Comparison of ENCODE assay signal across 8 cellular contexts in genomic region chr19:38975214-38975860, GRCh38. TPM values are rescaled to one million over a fixed set of nuclear protein-coding genes. Genes with fewer than 3 reads are reported as not detected.
DNase-seq lines count a peak whose midpoint lies in the region; ATAC-seq, FAIRE-seq and TF ChIP-seq lines count a peak whose summit lies in the region.

FBXO17 (minus strand) TSS chr19:38975742; CDS start chr19:38950319, 25,423 bp downstream.

- H3K14ac ChIP-seq in IMR-90 (replicated peaks; ENCODE audit: low read depth, low read length) = peak within 1 kb of the TSS; percentile 75

- H3K27me3 ChIP-seq in IMR-90 (ENCODE audit: control insufficient read depth, insufficient read depth, low read length) (no peaks in the 10 kb centered on the region), bronchial epithelial cell (ENCODE audit: control insufficient read depth, insufficient read depth, low read length) (no peaks in the 10 kb centered on the region)

- peak within 1 kb of the TSS; percentile 30; the same call in 1 of the 2 replicates for H3K18ac ChIP-seq in IMR-90 (ENCODE audit: low read depth, low read length)

- H3K9me3 Mint-ChIP-seq in activated CD4-positive, alpha-beta memory T cell treated with anti-CD3 and anti-CD28 coated beads, Interleukin-2, amount 10 ng/mL, durations not matched to agents 7 days and 5 days = peaks cover 4% of the 10 kb centered on the region

- peak within 1 kb of the TSS; percentile 83 for H3K27ac ChIP-seq in IMR-90 (ENCODE audit: insufficient read depth, low read length)

- H2BK5ac ChIP-seq in IMR-90 (ENCODE audit: low read depth, low read length, poor library complexity, severe bottlenecking) = peak within 1 kb of the TSS; percentile 43

- intact Hi-C loops in IMR-90 (cut with micrococcal nuclease) = no loop called here

- H3K27ac Mint-ChIP-seq in activated CD4-positive, alpha-beta memory T cell treated with anti-CD3 and anti-CD28 coated beads, Interleukin-2, amount 10 ng/mL, durations not matched to agents 7 days and 5 days = no peak within 1 kb of the TSS

- peaks cover 9 to 22% of the 10 kb centered on the region in 2 experiments; a peak in 3 of 4 replicates for H3K79me1 ChIP-seq in IMR-90 (ENCODE audit: low read depth in 1 of 2, low read length in 2 of 2)

- H3K4me1 Mint-ChIP-seq in activated CD4-positive, alpha-beta memory T cell treated with anti-CD3 and anti-CD28 coated beads, Interleukin-2, amount 10 ng/mL, durations not matched to agents 7 days and 5 days = peaks cover 29% of the 10 kb centered on the region

- H3K36me3 Mint-ChIP-seq in activated CD4-positive, alpha-beta memory T cell treated with anti-CD3 and anti-CD28 coated beads, Interleukin-2, amount 10 ng/mL, durations not matched to agents 7 days and 5 days (ENCODE audit: low read depth) = peaks cover 3% of the 10 kb centered on the region

- H2BK15ac ChIP-seq in IMR-90 (ENCODE audit: low read depth, low read length) = no peak within 1 kb of the TSS

- H3K4me2 ChIP-seq in IMR-90 (ENCODE audit: low read depth, low read length) = peak within 1 kb of the TSS; percentile 77

- peak within 1 kb of the TSS; percentile 93 for H2AK9ac ChIP-seq in IMR-90 (replicated peaks; ENCODE audit: low read depth, low read length, poor library complexity)

- H3K23ac ChIP-seq in IMR-90 (ENCODE audit: low read depth, low read length) = peak within 1 kb of the TSS; percentile 75

- no peak for FAIRE-seq in bronchial epithelial cell (lab: Jason Lieb, UNC)

- H2AFZ ChIP-seq in IMR-90 (replicated peaks; ENCODE audit: low read length, poor library complexity) = peak within 1 kb of the TSS; percentile 97

- no peaks in the 10 kb centered on the region for H3K36me3 ChIP-seq in IMR-90 (ENCODE audit: control insufficient read depth, insufficient read depth, low read length)
- no peaks in the 10 kb centered on the region for H3K36me3 ChIP-seq in bronchial epithelial cell (ENCODE audit: control insufficient read depth, insufficient read depth, low read length)

- no peak within 1 kb of the TSS for H3K4me3 Mint-ChIP-seq in activated CD4-positive, alpha-beta memory T cell treated with anti-CD3 and anti-CD28 coated beads, Interleukin-2, amount 10 ng/mL, durations not matched to agents 7 days and 5 days

- H3K56ac ChIP-seq in IMR-90 (ENCODE audit: extremely low read depth, insufficient read depth, low read length) = peak within 1 kb of the TSS; percentile 58

- TF ChIP-seq CTCF in IMR-90 (conservative IDR thresholded peaks at IDR 0.05; ENCODE audit: low read depth, low read length) (no peak), bronchial epithelial cell (IDR thresholded peaks at IDR 0.05; ENCODE audit: insufficient read depth, low read length, severe bottlenecking) (no peak), retinal pigment epithelial cell (conservative IDR thresholded peaks at IDR 0.05; ENCODE audit: low read depth, low read length) (no peak)

- H2BK120ac ChIP-seq in IMR-90 (ENCODE audit: low read depth, low read length) = peak within 1 kb of the TSS; percentile 51

- CTCF ChIA-PET in IMR-90 (lab: Yijun Ruan, JAX) = no interaction called here
- CTCF ChIA-PET in activated CD4-positive, alpha-beta memory T cell treated with anti-CD3 and anti-CD28 coated beads, Interleukin-2, amount 10 ng/mL, durations not matched to agents 7 days and 5 days (lab: Charles Lee) = no interaction called here

- H4K8ac ChIP-seq in IMR-90 (ENCODE audit: low read depth in 2 of 2, low read length in 2 of 2) = peak within 1 kb of the TSS; percentile 55 to 93

- H4K20me1 ChIP-seq in IMR-90 (ENCODE audit: insufficient read depth, low read length) = peaks cover 4% of the 10 kb centered on the region; the same call in 1 of the 2 replicates

- peak within 1 kb of the TSS; percentile 56 for H3K4me3 ChIP-seq in IMR-90 (ENCODE audit: insufficient read depth, low read depth, low read length)
- H3K4me3 ChIP-seq in bronchial epithelial cell (ENCODE audit: low read depth, low read length) = peak within 1 kb of the TSS; percentile 64
- H3K4me3 ChIP-seq in iPS-18c (ENCODE audit: insufficient read depth, low read depth, low read length) = peak within 1 kb of the TSS; percentile 87
- peak within 1 kb of the TSS; percentile 63 for H3K4me3 ChIP-seq in retinal pigment epithelial cell (ENCODE audit: low read length)

- 2% methylated on average over 17 of the region's 63 CpGs; no CpG with 5 or more reads in 1 of the 2 experiments for WGBS in IMR-90 (ENCODE audit: extremely low coverage in 2 of 2, insufficient read length in 1 of 2), 2 experiments

- H3K27me3 Mint-ChIP-seq in activated CD4-positive, alpha-beta memory T cell treated with anti-CD3 and anti-CD28 coated beads, Interleukin-2, amount 10 ng/mL, durations not matched to agents 7 days and 5 days = peaks cover 26% of the 10 kb centered on the region

- TSS peak; percentile 54 for BruUV-seq in IMR-90 (replicated peaks; lab: Mats Ljungman, UMichigan)

- H3K9ac ChIP-seq in IMR-90 (ENCODE audit: low read depth, low read length) = peak within 1 kb of the TSS; percentile 52

- dilution Hi-C loops in IMR-90 (cut with HindIII; ENCODE audit: low sequenced_read_pairs, unreplicated experiment) = no loop called here

- no peak within 1 kb of the TSS for H2BK20ac ChIP-seq in IMR-90 (ENCODE audit: low read depth, low read length)

- ATAC-seq in IMR-90 (ENCODE audit: low read depth) = peak; percentile 90

- POLR2A ChIA-PET in IMR-90 (lab: Charles Lee; ENCODE audit: unreplicated experiment) = no interaction called here
- POLR2A ChIA-PET in activated CD4-positive, alpha-beta memory T cell treated with anti-CD3 and anti-CD28 coated beads, Interleukin-2, amount 10 ng/mL, durations not matched to agents 7 days and 5 days (lab: Charles Lee) = no interaction called here

- peak within 1 kb of the TSS; percentile 84 for H4K5ac ChIP-seq in IMR-90 (ENCODE audit: low read depth, low read length)

- no peak; the same call in 1 of the 2 replicates for TF ChIP-seq POLR2A in IMR-90 (IDR thresholded peaks at IDR 0.05; ENCODE audit: low read depth, low read length)

- H3K9me1 ChIP-seq in IMR-90 (ENCODE audit: insufficient read depth, low read length) = 0 out of 2 replicates have a peak, but pooled peaks cover 1% of the 10 kb centered on the region

- peak within 1 kb of the TSS; percentile 87 for H3K4ac ChIP-seq in IMR-90 (ENCODE audit: low read depth, low read length)

- peak within 1 kb of the TSS; percentile 59 for H4K91ac ChIP-seq in IMR-90 (ENCODE audit: insufficient read depth, low read depth, low read length)

- TF ChIP-seq RAD21 in IMR-90 (IDR thresholded peaks at IDR 0.05; ENCODE audit: low read length) = no peak

- DNase-seq in AG08396 (ENCODE audit: low spot score) (peak; percentile 79), IMR-90 (peak; percentile 63), bronchial epithelial cell (ENCODE audit: low read depth) (peak; percentile 34), retinal pigment epithelial cell (ENCODE audit: low read depth) (no peak), NCI-H2081 (lab: John Stamatoyannopoulos, UW) (no peak)
- DNase-seq in activated CD4-positive, alpha-beta memory T cell treated with anti-CD3 and anti-CD28 coated beads, Interleukin-2, amount 10 ng/mL, durations not matched to agents 7 days and 5 days = no peak
- no peak for DNase-seq in activated CD4-positive, alpha-beta T cell treated with anti-CD3 and anti-CD28 coated beads, Interleukin-2, amount 50 U/mL, for 48 hours

- peaks cover 7% of the 10 kb centered on the region for H3K4me1 ChIP-seq in IMR-90 (ENCODE audit: control insufficient read depth, insufficient read depth, low read length)

- peak within 1 kb of the TSS; percentile 54; the same call in 1 of the 2 replicates for H2AK5ac ChIP-seq in IMR-90 (ENCODE audit: low read depth, low read length)

- in situ Hi-C loops in IMR-90 (cut with MboI; ENCODE audit: low sequenced_read_pairs) = no loop called here

- H3K9me3 ChIP-seq in IMR-90 (ENCODE audit: control insufficient read depth, insufficient read depth, low read length) (no peaks in the 10 kb centered on the region; the same call in 1 of the 2 replicates), iPS-18c (ENCODE audit: control insufficient read depth, insufficient read depth, low read length) (no peaks in the 10 kb centered on the region)

TF ChIP-seq in IMR-90, 13 proteins besides CTCF, POLR2A, EP300 and RAD21:
- no peak for TF ChIP-seq RCOR1 (IDR thresholded peaks at IDR 0.05; ENCODE audit: insufficient replicate concordance, low read length)
- peak; percentile 95 for TF ChIP-seq MXI1 (IDR thresholded peaks at IDR 0.05; ENCODE audit: borderline replicate concordance, low read depth, low read length)
- peak; percentile 80 for TF ChIP-seq USF2 (IDR thresholded peaks at IDR 0.05; ENCODE audit: low read depth, low read length)

RNA-seq across cellular contexts. Expression of gene FBXO17, which starts in this region (rescaled TPM):
- total RNA-seq in IMR-90 (2012; rRNA removed) (10.8 and 11.9 TPM in 2 replicates), bronchial epithelial cell (5.0 and 11.6 TPM in 2 replicates)
- 20.7 and 22.6 TPM in 2 replicates for polyA plus RNA-seq in IMR-90 (2012; rRNA removed)
- polyA plus RNA-seq in IMR-90 (2012; cell fraction: cytosol; rRNA removed) = 22.8 and 28.6 TPM in 2 replicates
- 43.7 and 78.5 TPM in 2 replicates for polyA plus RNA-seq in IMR-90 (2012; cell fraction: nucleus; rRNA removed; ENCODE audit: low replicate concordance)
- total RNA-seq in activated CD4-positive, alpha-beta memory T cell treated with anti-CD3 and anti-CD28 coated beads, Interleukin-2, amount 10 ng/mL, durations not matched to agents 7 days and 5 days = under 1 TPM in 1 of 2 experiments, not detected in 1; 0.20 TPM

Comparison
In these comparisons a context has a peak if more than half of its experiments do, and no peak if none do; other contexts are left out.
1. DNase-seq: peak in AG08396 (single experiment), IMR-90 (single experiment) and bronchial epithelial cell (single experiment); none in retinal pigment epithelial cell (single experiment), activated CD4-positive, alpha-beta memory T cell treated with anti-CD3 and anti-CD28 coated beads, Interleukin-2, amount 10 ng/mL, durations not matched to agents 7 days and 5 days (single experiment), NCI-H2081 (0 of 2) and activated CD4-positive, alpha-beta T cell treated with anti-CD3 and anti-CD28 coated beads, Interleukin-2, amount 50 U/mL, for 48 hours (0 of 2).
2. Peak in every context shown above with its lines, with median percentiles within 50 percentile points of each other: H3K4me3 ChIP-seq.